ENCODE assay signal across 1 cellular context in the genomic region with DNA sequence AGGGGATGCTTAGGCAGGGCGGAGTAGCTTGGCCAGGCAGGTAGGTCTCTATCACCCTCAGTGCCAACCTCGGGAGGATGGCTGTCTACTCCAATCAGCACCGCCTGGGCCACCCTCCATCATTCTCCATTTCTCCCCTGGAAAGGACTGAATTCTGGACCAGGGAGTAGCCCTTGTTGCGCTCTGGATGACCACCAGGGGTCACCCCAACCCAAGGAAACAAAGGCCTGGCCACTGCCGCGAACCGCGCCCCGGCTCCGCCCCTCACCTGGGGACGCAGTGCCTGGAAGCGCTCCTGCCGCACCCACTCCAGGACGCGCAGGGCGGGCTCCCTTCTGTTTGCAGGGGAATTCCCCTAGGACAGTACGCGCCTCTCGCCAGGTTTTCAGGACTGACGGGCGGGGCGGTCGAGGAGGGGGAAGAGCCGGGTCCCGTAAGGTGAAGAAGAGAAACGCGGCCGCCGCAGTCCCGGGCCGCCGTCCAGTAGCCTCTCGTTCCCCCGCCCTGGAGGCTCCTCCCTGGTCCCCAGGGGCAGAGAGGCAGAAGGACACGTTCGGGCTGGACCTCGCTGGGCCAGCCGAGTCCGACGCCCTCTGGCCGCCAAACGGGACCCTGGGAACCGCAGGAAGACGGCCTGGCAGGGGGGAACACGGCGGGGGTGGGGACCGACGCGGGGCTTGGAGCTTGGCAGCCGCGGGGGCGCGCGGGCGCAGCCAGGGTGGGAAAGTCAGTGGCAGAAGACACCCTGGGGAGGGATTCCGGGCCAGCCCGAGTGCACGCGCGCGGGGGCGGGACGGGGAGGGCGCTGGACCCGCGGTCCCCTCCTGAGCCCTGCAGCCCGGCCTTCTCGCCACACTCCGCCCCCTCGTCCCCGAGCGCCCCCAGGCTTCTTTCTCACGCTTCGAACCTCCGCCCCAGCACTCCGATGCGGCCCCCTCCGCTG.
TF ChIP-seq lines count a peak whose summit lies in the region.

No MANE protein-coding gene starts in this region.

TF ChIP-seq in HepG2, 621 proteins besides CTCF, POLR2A, EP300 and RAD21 (continued from another document and continues in another):
- no peak for TF ChIP-seq CEBPZ (IDR thresholded peaks at IDR 0.05; ENCODE audit: low read length)
- 0 out of 2 replicates have a peak, but pooled peaks have one; percentile 13 for TF ChIP-seq ELF1 (CRISPR knock-in tag; IDR thresholded peaks at IDR 0.05)
- no peak for TF ChIP-seq MTA3 (CRISPR knock-in tag; IDR thresholded peaks at IDR 0.05)
- peak; percentile 77 for TF ChIP-seq ZNF687 (CRISPR knock-in tag; IDR thresholded peaks at IDR 0.05)
- TF ChIP-seq ZNF570 (CRISPR knock-in tag; IDR thresholded peaks at IDR 0.05; ENCODE audit: borderline replicate concordance), result no peak
- no peak for TF ChIP-seq FOXK2 (IDR thresholded peaks at IDR 0.05)
- TF ChIP-seq JUNB (CRISPR knock-in tag; IDR thresholded peaks at IDR 0.05; ENCODE audit: borderline replicate concordance), result no peak
- TF ChIP-seq, protein P1, sequence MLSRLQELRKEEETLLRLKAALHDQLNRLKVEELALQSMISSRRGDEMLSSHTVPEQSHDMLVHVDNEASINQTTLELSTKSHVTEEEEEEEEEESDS (CRISPR knock-in tag; IDR thresholded peaks at IDR 0.05; ENCODE audit: borderline replicate concordance), result no peak
- TF ChIP-seq ZNF329 (CRISPR knock-in tag; IDR thresholded peaks at IDR 0.05; ENCODE audit: low read depth), result no peak
- no peak for TF ChIP-seq NPAS2 (CRISPR knock-in tag; IDR thresholded peaks at IDR 0.05; ENCODE audit: borderline replicate concordance)
- no peak for TF ChIP-seq ZSCAN30 (CRISPR knock-in tag; IDR thresholded peaks at IDR 0.05)
- no peak for TF ChIP-seq ZNF775 (CRISPR knock-in tag; IDR thresholded peaks at IDR 0.05; ENCODE audit: borderline replicate concordance)
- TF ChIP-seq ZNF709 (CRISPR knock-in tag; IDR thresholded peaks at IDR 0.05), result no peak
- no peak for TF ChIP-seq SOX6 (IDR thresholded peaks at IDR 0.05)
- TF ChIP-seq SOX6 (CRISPR knock-in tag; IDR thresholded peaks at IDR 0.05), result peak; percentile 65
- TF ChIP-seq ARNTL (CRISPR knock-in tag; IDR thresholded peaks at IDR 0.05), result no peak
- no peak for TF ChIP-seq JUND (CRISPR knock-in tag; IDR thresholded peaks at IDR 0.05)
- peak; percentile 36; the same call in 1 of the 2 replicates for TF ChIP-seq KDM5A (IDR thresholded peaks at IDR 0.05; ENCODE audit: borderline replicate concordance, low read length)
- TF ChIP-seq ZNF121 (CRISPR knock-in tag; IDR thresholded peaks at IDR 0.05), result peak; percentile 41; the same call in 1 of the 2 replicates
- TF ChIP-seq RBM22 (optimal IDR thresholded peaks at IDR 0.05; ENCODE audit: low read length), result no peak
- TF ChIP-seq TP53 (CRISPR knock-in tag; conservative IDR thresholded peaks at IDR 0.05), result no peak
- TF ChIP-seq, protein P2, sequence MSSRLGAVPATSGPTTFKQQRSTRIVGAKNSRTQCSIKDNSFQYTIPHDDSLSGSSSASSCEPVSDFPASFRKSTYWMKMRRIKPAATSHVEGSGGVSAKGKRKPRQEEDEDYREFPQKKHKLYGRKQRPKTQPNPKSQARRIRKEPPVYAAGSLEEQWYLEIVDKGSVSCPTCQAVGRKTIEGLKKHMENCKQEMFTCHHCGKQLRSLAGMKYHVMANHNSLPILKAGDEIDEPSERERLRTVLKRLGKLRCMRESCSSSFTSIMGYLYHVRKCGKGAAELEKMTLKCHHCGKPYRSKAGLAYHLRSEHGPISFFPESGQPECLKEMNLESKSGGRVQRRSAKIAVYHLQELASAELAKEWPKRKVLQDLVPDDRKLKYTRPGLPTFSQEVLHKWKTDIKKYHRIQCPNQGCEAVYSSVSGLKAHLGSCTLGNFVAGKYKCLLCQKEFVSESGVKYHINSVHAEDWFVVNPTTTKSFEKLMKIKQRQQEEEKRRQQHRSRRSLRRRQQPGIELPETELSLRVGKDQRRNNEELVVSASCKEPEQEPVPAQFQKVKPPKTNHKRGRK (CRISPR knock-in tag; IDR thresholded peaks at IDR 0.05), result 0 out of 2 replicates have a peak, but pooled peaks have one; percentile 15
- no peak for TF ChIP-seq ZNF879 (CRISPR knock-in tag; IDR thresholded peaks at IDR 0.05)
- TF ChIP-seq ZNF652 (CRISPR knock-in tag; IDR thresholded peaks at IDR 0.05; ENCODE audit: borderline replicate concordance, low read depth), result no peak
- TF ChIP-seq, protein P3, sequence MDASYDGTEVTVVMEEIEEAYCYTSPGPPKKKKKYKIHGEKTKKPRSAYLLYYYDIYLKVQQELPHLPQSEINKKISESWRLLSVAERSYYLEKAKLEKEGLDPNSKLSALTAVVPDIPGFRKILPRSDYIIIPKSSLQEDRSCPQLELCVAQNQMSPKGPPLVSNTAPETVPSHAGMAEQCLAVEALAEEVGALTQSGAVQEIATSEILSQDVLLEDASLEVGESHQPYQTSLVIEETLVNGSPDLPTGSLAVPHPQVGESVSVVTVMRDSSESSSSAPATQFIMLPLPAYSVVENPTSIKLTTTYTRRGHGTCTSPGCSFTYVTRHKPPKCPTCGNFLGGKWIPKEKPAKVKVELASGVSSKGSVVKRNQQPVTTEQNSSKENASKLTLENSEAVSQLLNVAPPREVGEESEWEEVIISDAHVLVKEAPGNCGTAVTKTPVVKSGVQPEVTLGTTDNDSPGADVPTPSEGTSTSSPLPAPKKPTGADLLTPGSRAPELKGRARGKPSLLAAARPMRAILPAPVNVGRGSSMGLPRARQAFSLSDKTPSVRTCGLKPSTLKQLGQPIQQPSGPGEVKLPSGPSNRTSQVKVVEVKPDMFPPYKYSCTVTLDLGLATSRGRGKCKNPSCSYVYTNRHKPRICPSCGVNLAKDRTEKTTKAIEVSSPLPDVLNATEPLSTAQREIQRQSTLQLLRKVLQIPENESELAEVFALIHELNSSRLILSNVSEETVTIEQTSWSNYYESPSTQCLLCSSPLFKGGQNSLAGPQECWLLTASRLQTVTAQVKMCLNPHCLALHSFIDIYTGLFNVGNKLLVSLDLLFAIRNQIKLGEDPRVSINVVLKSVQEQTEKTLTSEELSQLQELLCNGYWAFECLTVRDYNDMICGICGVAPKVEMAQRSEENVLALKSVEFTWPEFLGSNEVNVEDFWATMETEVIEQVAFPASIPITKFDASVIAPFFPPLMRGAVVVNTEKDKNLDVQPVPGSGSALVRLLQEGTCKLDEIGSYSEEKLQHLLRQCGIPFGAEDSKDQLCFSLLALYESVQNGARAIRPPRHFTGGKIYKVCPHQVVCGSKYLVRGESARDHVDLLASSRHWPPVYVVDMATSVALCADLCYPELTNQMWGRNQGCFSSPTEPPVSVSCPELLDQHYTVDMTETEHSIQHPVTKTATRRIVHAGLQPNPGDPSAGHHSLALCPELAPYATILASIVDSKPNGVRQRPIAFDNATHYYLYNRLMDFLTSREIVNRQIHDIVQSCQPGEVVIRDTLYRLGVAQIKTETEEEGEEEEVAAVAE (CRISPR knock-in tag; IDR thresholded peaks at IDR 0.05; ENCODE audit: borderline replicate concordance), result no peak
- TF ChIP-seq ZSCAN21 (CRISPR knock-in tag; IDR thresholded peaks at IDR 0.05; ENCODE audit: borderline replicate concordance), result peak; percentile 68; the same call in 1 of the 2 replicates
- no peak for TF ChIP-seq MYNN (CRISPR knock-in tag; IDR thresholded peaks at IDR 0.05; ENCODE audit: low read depth)
- peak; percentile 42; the same call in 1 of the 2 replicates for TF ChIP-seq ARID5B (CRISPR knock-in tag; IDR thresholded peaks at IDR 0.05)
- peak; percentile 75; the same call in 1 of the 2 replicates for TF ChIP-seq SNAI1 (CRISPR knock-in tag; IDR thresholded peaks at IDR 0.05; ENCODE audit: borderline replicate concordance)
- no peak for TF ChIP-seq SATB2 (CRISPR knock-in tag; IDR thresholded peaks at IDR 0.05)
- TF ChIP-seq ZNF354B (CRISPR knock-in tag; IDR thresholded peaks at IDR 0.05), result no peak
- TF ChIP-seq, protein P4, sequence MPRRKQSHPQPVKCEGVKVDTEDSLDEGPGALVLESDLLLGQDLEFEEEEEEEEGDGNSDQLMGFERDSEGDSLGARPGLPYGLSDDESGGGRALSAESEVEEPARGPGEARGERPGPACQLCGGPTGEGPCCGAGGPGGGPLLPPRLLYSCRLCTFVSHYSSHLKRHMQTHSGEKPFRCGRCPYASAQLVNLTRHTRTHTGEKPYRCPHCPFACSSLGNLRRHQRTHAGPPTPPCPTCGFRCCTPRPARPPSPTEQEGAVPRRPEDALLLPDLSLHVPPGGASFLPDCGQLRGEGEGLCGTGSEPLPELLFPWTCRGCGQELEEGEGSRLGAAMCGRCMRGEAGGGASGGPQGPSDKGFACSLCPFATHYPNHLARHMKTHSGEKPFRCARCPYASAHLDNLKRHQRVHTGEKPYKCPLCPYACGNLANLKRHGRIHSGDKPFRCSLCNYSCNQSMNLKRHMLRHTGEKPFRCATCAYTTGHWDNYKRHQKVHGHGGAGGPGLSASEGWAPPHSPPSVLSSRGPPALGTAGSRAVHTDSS (CRISPR knock-in tag; conservative IDR thresholded peaks at IDR 0.05), result no peak
- no peak for TF ChIP-seq NFE2L2 (IDR thresholded peaks at IDR 0.05; ENCODE audit: low read length)
- TF ChIP-seq ZNF761 (CRISPR knock-in tag; conservative IDR thresholded peaks at IDR 0.05), result 0 out of 2 replicates have a peak, but pooled peaks have one; percentile 36
- no peak for TF ChIP-seq GATAD1 (CRISPR knock-in tag; IDR thresholded peaks at IDR 0.05)
- peak; percentile 17; the same call in 1 of the 2 replicates for TF ChIP-seq HOXA3 (CRISPR knock-in tag; IDR thresholded peaks at IDR 0.05)
